8 cellular contexts compared by ENCODE assay signal in genomic region chr20:32972181-32973076, GRCh38. TPM values are rescaled to one million over a fixed set of nuclear protein-coding genes. Genes with fewer than 3 reads are reported as not detected.
DNase-seq lines count a peak whose midpoint lies in the region; ATAC-seq and TF ChIP-seq lines count a peak whose summit lies in the region.

No MANE protein-coding gene starts in this region.

- ATAC-seq in GM21723 (IDR thresholded peaks at IDR 0.05; ENCODE audit: unreplicated experiment) (peak; percentile 83), left colon (peak; percentile 34), GM19328 (IDR thresholded peaks at IDR 0.05; ENCODE audit: unreplicated experiment) (no peak)

- H3K4me3 ChIP-seq in NB4 (ENCODE audit: low read depth, low read length): peak overlapping the region; percentile 41

- DNase-seq in ELR (ENCODE audit: low read depth) (peak; percentile 6), NB4 (ENCODE audit: low read depth) (peak; percentile 98), left colon (peak in 1 of 2 donors; percentile 34), NCI-H2107 (lab: John Stamatoyannopoulos, UW) (no peak)
- peak; percentile 69 for DNase-seq in activated CD8-positive, alpha-beta memory T cell treated with anti-CD3 and anti-CD28 coated beads, Interleukin-2, amount 50 U/mL, for 24 hours (ENCODE audit: extremely low read depth)
- peak; percentile 61 for DNase-seq in stimulated activated CD8-positive, alpha-beta memory T cell treated with anti-CD3 and anti-CD28 coated beads, Interleukin-7, amount 100 ng/mL, for 24 hours (ENCODE audit: low read depth)

- TF ChIP-seq CTCF in NB4 (IDR thresholded peaks at IDR 0.05; ENCODE audit: low read depth, low read length): no peak

- intact Hi-C loops in left colon (cut with DNase I, micrococcal nuclease): no loop called here

- TF ChIP-seq POLR2A in NB4 (IDR thresholded peaks at IDR 0.05; ENCODE audit: extremely low read depth, insufficient read length): peak; percentile 61

RNA-seq across cellular contexts. Expression of gene SUN5, which starts 31.8 kb away (rescaled TPM):
- not detected for total RNA-seq in left colon

RNA-seq across cellular contexts. Expression of gene BPIFB2, which starts 35.1 kb away (rescaled TPM):
- total RNA-seq in left colon: not detected

RNA-seq across cellular contexts. Expression of gene BPIFB6, which starts 59.0 kb away (rescaled TPM):
- not detected for total RNA-seq in left colon
